Comparison of ENCODE assay signal across 9 cellular contexts in the genomic region with DNA sequence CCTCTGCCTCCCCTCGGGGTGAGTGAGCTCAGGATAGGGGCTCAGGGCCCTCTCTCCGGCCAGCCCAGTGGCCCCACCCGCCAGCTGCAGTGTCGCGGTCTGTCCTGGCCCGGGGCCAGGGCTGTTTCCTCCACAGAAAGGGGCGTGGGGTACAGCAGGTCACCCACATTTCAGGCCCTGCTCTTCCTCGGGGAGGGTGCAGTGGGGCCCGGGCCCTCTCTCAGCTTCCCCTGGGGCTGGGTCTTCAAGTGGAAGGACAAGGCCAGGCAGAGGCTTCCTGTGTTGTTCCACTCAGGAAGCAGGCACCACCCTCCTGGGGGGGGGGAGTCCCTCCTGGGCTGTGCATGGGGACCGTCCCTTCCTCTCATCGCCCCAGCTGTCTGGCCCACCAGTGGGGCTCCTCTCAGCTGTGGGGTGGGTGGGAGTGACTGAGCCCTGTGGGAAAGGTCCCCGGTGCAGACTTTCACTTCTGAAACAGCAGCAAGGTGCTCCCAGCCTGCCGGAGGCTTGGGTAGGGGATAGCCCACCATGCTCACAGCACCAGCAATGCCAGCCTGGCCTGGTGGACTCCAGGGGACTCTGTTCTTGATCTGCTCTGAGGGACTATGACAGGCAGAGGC. TPM values are rescaled to one million over a fixed set of nuclear protein-coding genes. Genes with fewer than 3 reads are reported as not detected.
A peak's percentile ranks its signal among the peaks of the same experiment; 100 is the strongest.
DNase-seq lines count a peak whose midpoint lies in the region; ATAC-seq, FAIRE-seq and TF ChIP-seq lines count a peak whose summit lies in the region.
"Had no signal": no experiment of that assay in that cellular context is flagged by ENCODE, and none has a peak within 500 bp of the region (broad histone marks: within the 10 kb centered on the region; RNA-seq: fewer than 3 reads in every experiment).

No MANE protein-coding gene starts in this region.

- H3K27me3 ChIP-seq in Loucy (ENCODE audit: insufficient read depth, low read length, poor library complexity, severe bottlenecking), result no peaks in the 10 kb centered on the region
- H3K27me3 ChIP-seq in pancreas, result no peaks in the 10 kb centered on the region

- H3K36me3 Mint-ChIP-seq in activated naive CD8-positive, alpha-beta T cell treated with anti-CD3 and anti-CD28 coated beads for 36 hours, result peaks cover 28% of the 10 kb centered on the region

- 63 to 72% methylated on average over 13 of the region's 13 CpGs for WGBS in pancreas, 2 donors

- in situ Hi-C loops in ACHN (cut with HindIII; ENCODE audit: low pct_ligation_motif_present, low pct_unique_long_range_greater_than_20kb, low sequenced_read_pairs), result no loop called here

- peak; percentile 76 for DNase-seq in activated naive CD8-positive, alpha-beta T cell treated with anti-CD3 and anti-CD28 coated beads for 36 hours
- DNase-seq in pancreas (peak in 2 of 6 donors; percentile 61 to 75), ACHN (no peak), LoVo (ENCODE audit: low spot score) (no peak), NCI-H524 (lab: John Stamatoyannopoulos, UW) (no peak), NCI-H82 (lab: John Stamatoyannopoulos, UW) (no peak)

- H4K20me1 ChIP-seq in Loucy (ENCODE audit: insufficient read depth, low read length, poor library complexity, severe bottlenecking), result no peaks in the 10 kb centered on the region

- peak overlapping the region; percentile 92 for H3K4me3 Mint-ChIP-seq in activated naive CD8-positive, alpha-beta T cell treated with anti-CD3 and anti-CD28 coated beads for 36 hours

- H3K4me1 Mint-ChIP-seq in activated naive CD8-positive, alpha-beta T cell treated with anti-CD3 and anti-CD28 coated beads for 36 hours, result peaks cover 62% of the 10 kb centered on the region

- H3K27ac ChIP-seq in pancreas, result peak overlapping the region in 1 of 4 donors; percentile 23

- peak overlapping the region; percentile 90 for H3K27ac Mint-ChIP-seq in activated naive CD8-positive, alpha-beta T cell treated with anti-CD3 and anti-CD28 coated beads for 36 hours

- intact Hi-C loops in pancreas (cut with DNase I), result no loop called here

- H2AFZ ChIP-seq in Loucy (ENCODE audit: low read length), result no peak overlapping the region

- no peaks in the 10 kb centered on the region for H3K9me2 ChIP-seq in Loucy (replicated peaks; ENCODE audit: low read depth, low read length)

- no peak for FAIRE-seq in pancreas (lab: Jason Lieb, UNC)
- FAIRE-seq: G401.6 had no signal

- peaks cover 7% of the 10 kb centered on the region; the same call in 1 of the 2 replicates for H3K79me2 ChIP-seq in Loucy (ENCODE audit: insufficient read depth, low read length)

- no peaks in the 10 kb centered on the region for H3F3A ChIP-seq in Loucy (ENCODE audit: low read depth)

- peak overlapping the region; percentile 67 for H3K4me2 ChIP-seq in Loucy (ENCODE audit: low read depth, low read length, poor library complexity, severe bottlenecking)

- peak overlapping the region; percentile 70 for H3K9ac ChIP-seq in Loucy (ENCODE audit: low read depth, low read length, poor library complexity, severe bottlenecking)

- peaks cover 58% of the 10 kb centered on the region for H3K4me1 ChIP-seq in Loucy (ENCODE audit: insufficient read depth, low read length, poor library complexity, severe bottlenecking)
- H3K4me1 ChIP-seq in pancreas, result peaks cover 0 to 3% (median 0%) of the 10 kb centered on the region in 3 donors

- ATAC-seq in pancreas, result peak in 3 of 4 donors; percentile 7 to 16 (median 10)

- H3K27me3 Mint-ChIP-seq in activated naive CD8-positive, alpha-beta T cell treated with anti-CD3 and anti-CD28 coated beads for 36 hours, result no peaks in the 10 kb centered on the region

- H3K36me3 ChIP-seq in Loucy (ENCODE audit: insufficient read depth, low read length) (no peaks in the 10 kb centered on the region), pancreas (no peaks in the 10 kb centered on the region)

- TF ChIP-seq CTCF in Loucy (conservative IDR thresholded peaks at IDR 0.05; ENCODE audit: low read length), result no peak
- TF ChIP-seq CTCF in pancreas (IDR thresholded peaks at IDR 0.05), result no peak

- H3K9me3 ChIP-seq in Loucy (ENCODE audit: insufficient read depth, low read depth, low read length) (no peaks in the 10 kb centered on the region), pancreas (no peaks in the 10 kb centered on the region)

- no peaks in the 10 kb centered on the region for H3K9me3 Mint-ChIP-seq in activated naive CD8-positive, alpha-beta T cell treated with anti-CD3 and anti-CD28 coated beads for 36 hours

- H3K4me3 ChIP-seq in GM08714 (ENCODE audit: low read length), result peak overlapping the region; percentile 56; the same call in 1 of the 2 replicates
- peak overlapping the region; percentile 47 for H3K4me3 ChIP-seq in Loucy (ENCODE audit: low read length, poor library complexity, severe bottlenecking)
- peak overlapping the region in 1 of 4 donors; percentile 15 for H3K4me3 ChIP-seq in pancreas

RNA-seq across cellular contexts. Expression of gene GPR132, which starts 3.7 kb away (rescaled TPM):
- total RNA-seq in activated naive CD8-positive, alpha-beta T cell treated with anti-CD3 and anti-CD28 coated beads for 36 hours, result 10 to 100 TPM; 23.9 to 24.1 TPM
- 1 to 10 TPM in 2 of 6 donors, under 1 TPM in 4; 0.14 to 2.3 (median 0.76) TPM for total RNA-seq in pancreas
- under 1 TPM; 0.38 to 0.46 TPM for polyA plus RNA-seq in pancreas

RNA-seq across cellular contexts. Expression of gene CDCA4, which starts 40.7 kb away (rescaled TPM):
- 10 to 100 TPM; 89.7 to 89.8 TPM for total RNA-seq in activated naive CD8-positive, alpha-beta T cell treated with anti-CD3 and anti-CD28 coated beads for 36 hours
- 1 to 10 TPM; 1.2 to 3.5 (median 2.6) TPM for total RNA-seq in pancreas
- polyA plus RNA-seq in pancreas, result 1 to 10 TPM; 3.1 to 3.3 TPM

Comparison
In these comparisons a context has a peak if more than half of its experiments do, and no peak if none do; other contexts are left out.
1. RNA of gene GPR132, which starts 3.7 kb away (total RNA-seq): 23.9 to 24.1 TPM in activated naive CD8-positive, alpha-beta T cell treated with anti-CD3 and anti-CD28 coated beads for 36 hours; 0.14 to 2.3 TPM in pancreas; every median in the first group is over 4 times any median in the second.
2. RNA of gene CDCA4, which starts 40.7 kb away (total RNA-seq): 89.7 to 89.8 TPM in activated naive CD8-positive, alpha-beta T cell treated with anti-CD3 and anti-CD28 coated beads for 36 hours; 1.2 to 3.5 TPM in pancreas; every median in the first group is over 10 times any median in the second.